In genomic region chr7:11239311-11239710, GRCh38 we compare ENCODE assay signal across 18 cellular contexts.
DNase-seq lines count a peak whose midpoint lies in the region; ATAC-seq and TF ChIP-seq lines count a peak whose summit lies in the region.
"Had no signal": no experiment of that assay in that cellular context is flagged by ENCODE, and none has a peak within 500 bp of the region (broad histone marks: within the 10 kb centered on the region; RNA-seq: fewer than 3 reads in every experiment).

No MANE protein-coding gene starts in this region.

- no peak overlapping the region for H3K4me2 ChIP-seq in mammary epithelial cell (ENCODE audit: insufficient read depth, low read depth, low read length)
- H3K4me2 ChIP-seq: PC-9 had no signal

- DNase-seq in MCF 10A (ENCODE audit: unreplicated experiment) (peak; percentile 11), mammary epithelial cell (no peak), HS-27A (ENCODE audit: low read depth) (peak; percentile 11), cardiac fibroblast (ENCODE audit: low read depth in 2 of 2) (peak; percentile 26 to 61), prostate gland (ENCODE audit: low spot score) (no peak), esophagus muscularis mucosa (ENCODE audit: extremely low spot score) (no peak), NCI-H524 (lab: John Stamatoyannopoulos, UW) (no peak)
- DNase-seq: COR-L47; MV-4-11; NCI-H1417 treated with DMSO at 0.1 percent for 48 hours; NCI-H2029; NCI-H526 treated with DMSO at 0.1 percent for 48 hours; NK-92 treated with Interleukin-12 subunit alpha and Interleukin-12 subunit beta, amount 100 ng/mL, for 24 hours; PC-9 had no signal

- no peak overlapping the region for H3K27ac ChIP-seq in mammary epithelial cell (ENCODE audit: insufficient read depth, low read depth, low read length)
- H3K27ac ChIP-seq in prostate gland, result no peak overlapping the region
- no peak overlapping the region for H3K27ac ChIP-seq in esophagus muscularis mucosa (replicated peaks in 1 of 4)
- H3K27ac ChIP-seq: 22Rv1, PC-9, SK-N-MC had no signal

- H3K4me1 Mint-ChIP-seq in MCF 10A (ENCODE audit: insufficient read depth, unreplicated experiment), result peaks cover 11% of the 10 kb centered on the region
- H3K4me1 Mint-ChIP-seq: CD14-positive monocyte had no signal

- CTCF ChIA-PET in MCF 10A (lab: Yijun Ruan, JAX) (interaction anchor here (1.0 to 1.9 kb wide), 2 partner anchors 27 to 102 kb away, joined by 3 to 5 read pairs; no protein-coding TSS in a partner anchor), mammary epithelial cell (lab: Charles Lee; ENCODE audit: low non-redundant PET) (no interaction called here)

- no peaks in the 10 kb centered on the region for H3K79me2 ChIP-seq in mammary epithelial cell (ENCODE audit: insufficient read depth, low read length)

- in situ Hi-C loops in mammary epithelial cell (cut with MboI; ENCODE audit: low sequenced_read_pairs in 2 of 2), result no loop called here

- no peaks in the 10 kb centered on the region for H3K4me1 ChIP-seq in mammary epithelial cell (ENCODE audit: insufficient read depth, low read length)
- H3K4me1 ChIP-seq in prostate gland (replicated peaks), result no peaks in the 10 kb centered on the region
- peaks cover 0 to 16% (median 4%) of the 10 kb centered on the region in 4 donors for H3K4me1 ChIP-seq in esophagus muscularis mucosa

- no peak overlapping the region for H2AFZ ChIP-seq in mammary epithelial cell (ENCODE audit: low read depth, low read length)
- H2AFZ ChIP-seq: PC-9 had no signal

- H3K27ac Mint-ChIP-seq in MCF 10A (ENCODE audit: low read depth, unreplicated experiment), result no peak overlapping the region
- H3K27ac Mint-ChIP-seq: CD14-positive monocyte had no signal

- no peaks in the 10 kb centered on the region for H3K27me3 Mint-ChIP-seq in MCF 10A (ENCODE audit: insufficient read depth, unreplicated experiment)

- no peaks in the 10 kb centered on the region for H3K36me3 Mint-ChIP-seq in MCF 10A (ENCODE audit: insufficient read depth, unreplicated experiment)
- H3K36me3 Mint-ChIP-seq: CD14-positive monocyte had no signal

- H3K9ac ChIP-seq in mammary epithelial cell (ENCODE audit: insufficient read depth, low read length), result no peak overlapping the region

- H4K20me1 ChIP-seq in mammary epithelial cell (ENCODE audit: insufficient read depth, low read length), result no peaks in the 10 kb centered on the region

- H3K4me3 ChIP-seq in mammary epithelial cell (replicated peaks in 1 of 3; ENCODE audit: insufficient read depth in 1 of 3, low read depth in 2 of 3, low read length in 3 of 3), result no peak overlapping the region
- H3K4me3 ChIP-seq in cardiac fibroblast (replicated peaks in 1 of 2; ENCODE audit: low read depth in 2 of 2, low read length in 2 of 2), result no peak overlapping the region
- no peak overlapping the region for H3K4me3 ChIP-seq in prostate gland
- H3K4me3 ChIP-seq in esophagus muscularis mucosa, result no peak overlapping the region
- H3K4me3 ChIP-seq: PC-9, SK-N-MC had no signal

- no peak for TF ChIP-seq EP300 in esophagus muscularis mucosa (IDR thresholded peaks at IDR 0.05)

- no peak for TF ChIP-seq CTCF in MCF 10A (IDR thresholded peaks at IDR 0.05; ENCODE audit: unreplicated experiment)
- TF ChIP-seq CTCF in mammary epithelial cell (conservative IDR thresholded peaks at IDR 0.05 in 1 of 2, IDR thresholded peaks at IDR 0.05 in 1 of 2; ENCODE audit: extremely low read depth in 1 of 2, insufficient read depth in 1 of 2, low read depth in 1 of 2, low read length in 2 of 2), result no peak
- no peak for TF ChIP-seq CTCF in cardiac fibroblast (IDR thresholded peaks at IDR 0.05; ENCODE audit: low read depth, low read length)
- no peak for TF ChIP-seq CTCF in prostate gland (IDR thresholded peaks at IDR 0.05)
- no peak for TF ChIP-seq CTCF in esophagus muscularis mucosa (IDR thresholded peaks at IDR 0.05)

- POLR2A ChIA-PET in MCF 10A (lab: Yijun Ruan, JAX), result no interaction called here

- no peaks in the 10 kb centered on the region for H3K36me3 ChIP-seq in mammary epithelial cell (ENCODE audit: insufficient read depth, low read length)
- H3K36me3 ChIP-seq in prostate gland, result no peaks in the 10 kb centered on the region
- H3K36me3 ChIP-seq in esophagus muscularis mucosa, result no peaks in the 10 kb centered on the region

- no peak for TF ChIP-seq POLR2A in prostate gland (IDR thresholded peaks at IDR 0.05)
- no peak for TF ChIP-seq POLR2A in esophagus muscularis mucosa (IDR thresholded peaks at IDR 0.05; ENCODE audit: low read depth)

- dilution Hi-C loops in mammary epithelial cell (cut with HindIII; ENCODE audit: low sequenced_read_pairs), result no loop called here

- no peak for ATAC-seq in GM18519 (IDR thresholded peaks at IDR 0.05; ENCODE audit: low FRiP score, unreplicated experiment)

- BruUV-seq in MCF 10A (replicated peaks; lab: Mats Ljungman, UMichigan), result no TSS peak
- BruUV-seq in mammary epithelial cell (replicated peaks; lab: Mats Ljungman, UMichigan), result no TSS peak

- H3K4me3 Mint-ChIP-seq in MCF 10A (ENCODE audit: unreplicated experiment), result no peak overlapping the region
- H3K4me3 Mint-ChIP-seq: CD14-positive monocyte had no signal

- intact Hi-C loops in MCF 10A (cut with micrococcal nuclease), result no loop called here
- intact Hi-C loops in mammary epithelial cell (cut with micrococcal nuclease), result no loop called here
- intact Hi-C loops in prostate gland (cut with DNase I), result no loop called here
- intact Hi-C loops in esophagus muscularis mucosa (cut with DNase I), result no loop called here

- H3K27me3 ChIP-seq in mammary epithelial cell (ENCODE audit: insufficient read depth, low read length) (no peaks in the 10 kb centered on the region), prostate gland (replicated peaks; ENCODE audit: insufficient read depth) (no peaks in the 10 kb centered on the region), esophagus muscularis mucosa (no peaks in the 10 kb centered on the region)

- H3K9me3 ChIP-seq in mammary epithelial cell (replicated peaks; ENCODE audit: insufficient read depth, low read length) (no peaks in the 10 kb centered on the region), prostate gland (no peaks in the 10 kb centered on the region), esophagus muscularis mucosa (no peaks in the 10 kb centered on the region)

- no peaks in the 10 kb centered on the region for H3K9me3 Mint-ChIP-seq in MCF 10A (ENCODE audit: unreplicated experiment)

- WGBS in mammary epithelial cell (ENCODE audit: low coverage, missing lambda C conversion rate), result 83% methylated on average over 4 of the region's 4 CpGs
- 99% methylated on average over 4 of the region's 4 CpGs for WGBS in prostate gland
- WGBS in esophagus muscularis mucosa, result 100% methylated on average over 4 of the region's 4 CpGs

Comparison
In these comparisons a context has a peak if more than half of its experiments do, and no peak if none do; other contexts are left out.
1. DNase-seq: peak in MCF 10A (single experiment), HS-27A (single experiment) and cardiac fibroblast (2 of 2); none in mammary epithelial cell (single experiment), prostate gland (single experiment), esophagus muscularis mucosa (single experiment) and NCI-H524 (0 of 2).